1 cellular context compared by ENCODE assay signal in the genomic region with DNA sequence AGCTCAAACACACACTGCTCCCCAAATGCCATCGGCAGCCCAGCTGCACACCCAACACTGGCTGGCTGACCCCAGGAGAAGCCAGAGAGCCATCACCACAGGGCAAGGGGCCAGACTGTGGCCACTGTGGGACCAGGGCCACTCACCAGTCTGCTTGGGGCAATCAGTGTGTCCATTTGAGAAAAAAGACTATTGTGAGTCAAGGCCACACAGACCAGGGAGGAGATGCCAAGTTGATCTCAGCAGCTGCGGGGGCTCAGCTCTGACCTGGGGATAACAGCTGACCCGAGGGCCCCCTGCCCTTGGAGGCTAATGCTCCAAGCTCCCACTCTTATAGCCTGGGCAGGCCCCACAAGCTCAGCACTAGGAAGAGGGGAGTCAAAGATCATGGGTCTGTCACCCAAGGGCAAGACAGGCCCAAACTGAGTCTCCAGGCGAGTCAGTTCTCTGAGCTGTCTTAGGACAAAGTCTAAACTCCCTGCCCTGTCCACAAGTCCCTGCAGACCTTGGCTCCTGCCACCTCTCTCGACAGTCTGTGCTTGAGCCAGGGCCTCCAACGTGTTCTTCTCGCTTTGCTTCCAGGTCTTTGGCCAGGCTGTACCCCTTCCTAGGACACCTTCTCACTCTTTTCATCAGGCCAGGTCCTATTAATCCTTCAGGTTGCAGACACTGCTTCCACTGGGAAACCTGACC.
TF ChIP-seq lines count a peak whose summit lies in the region.

No MANE protein-coding gene starts in this region.

TF ChIP-seq in GM23338, 12 proteins besides CTCF, POLR2A, EP300 and RAD21 (continued from another document):
- TF ChIP-seq, protein P1, sequence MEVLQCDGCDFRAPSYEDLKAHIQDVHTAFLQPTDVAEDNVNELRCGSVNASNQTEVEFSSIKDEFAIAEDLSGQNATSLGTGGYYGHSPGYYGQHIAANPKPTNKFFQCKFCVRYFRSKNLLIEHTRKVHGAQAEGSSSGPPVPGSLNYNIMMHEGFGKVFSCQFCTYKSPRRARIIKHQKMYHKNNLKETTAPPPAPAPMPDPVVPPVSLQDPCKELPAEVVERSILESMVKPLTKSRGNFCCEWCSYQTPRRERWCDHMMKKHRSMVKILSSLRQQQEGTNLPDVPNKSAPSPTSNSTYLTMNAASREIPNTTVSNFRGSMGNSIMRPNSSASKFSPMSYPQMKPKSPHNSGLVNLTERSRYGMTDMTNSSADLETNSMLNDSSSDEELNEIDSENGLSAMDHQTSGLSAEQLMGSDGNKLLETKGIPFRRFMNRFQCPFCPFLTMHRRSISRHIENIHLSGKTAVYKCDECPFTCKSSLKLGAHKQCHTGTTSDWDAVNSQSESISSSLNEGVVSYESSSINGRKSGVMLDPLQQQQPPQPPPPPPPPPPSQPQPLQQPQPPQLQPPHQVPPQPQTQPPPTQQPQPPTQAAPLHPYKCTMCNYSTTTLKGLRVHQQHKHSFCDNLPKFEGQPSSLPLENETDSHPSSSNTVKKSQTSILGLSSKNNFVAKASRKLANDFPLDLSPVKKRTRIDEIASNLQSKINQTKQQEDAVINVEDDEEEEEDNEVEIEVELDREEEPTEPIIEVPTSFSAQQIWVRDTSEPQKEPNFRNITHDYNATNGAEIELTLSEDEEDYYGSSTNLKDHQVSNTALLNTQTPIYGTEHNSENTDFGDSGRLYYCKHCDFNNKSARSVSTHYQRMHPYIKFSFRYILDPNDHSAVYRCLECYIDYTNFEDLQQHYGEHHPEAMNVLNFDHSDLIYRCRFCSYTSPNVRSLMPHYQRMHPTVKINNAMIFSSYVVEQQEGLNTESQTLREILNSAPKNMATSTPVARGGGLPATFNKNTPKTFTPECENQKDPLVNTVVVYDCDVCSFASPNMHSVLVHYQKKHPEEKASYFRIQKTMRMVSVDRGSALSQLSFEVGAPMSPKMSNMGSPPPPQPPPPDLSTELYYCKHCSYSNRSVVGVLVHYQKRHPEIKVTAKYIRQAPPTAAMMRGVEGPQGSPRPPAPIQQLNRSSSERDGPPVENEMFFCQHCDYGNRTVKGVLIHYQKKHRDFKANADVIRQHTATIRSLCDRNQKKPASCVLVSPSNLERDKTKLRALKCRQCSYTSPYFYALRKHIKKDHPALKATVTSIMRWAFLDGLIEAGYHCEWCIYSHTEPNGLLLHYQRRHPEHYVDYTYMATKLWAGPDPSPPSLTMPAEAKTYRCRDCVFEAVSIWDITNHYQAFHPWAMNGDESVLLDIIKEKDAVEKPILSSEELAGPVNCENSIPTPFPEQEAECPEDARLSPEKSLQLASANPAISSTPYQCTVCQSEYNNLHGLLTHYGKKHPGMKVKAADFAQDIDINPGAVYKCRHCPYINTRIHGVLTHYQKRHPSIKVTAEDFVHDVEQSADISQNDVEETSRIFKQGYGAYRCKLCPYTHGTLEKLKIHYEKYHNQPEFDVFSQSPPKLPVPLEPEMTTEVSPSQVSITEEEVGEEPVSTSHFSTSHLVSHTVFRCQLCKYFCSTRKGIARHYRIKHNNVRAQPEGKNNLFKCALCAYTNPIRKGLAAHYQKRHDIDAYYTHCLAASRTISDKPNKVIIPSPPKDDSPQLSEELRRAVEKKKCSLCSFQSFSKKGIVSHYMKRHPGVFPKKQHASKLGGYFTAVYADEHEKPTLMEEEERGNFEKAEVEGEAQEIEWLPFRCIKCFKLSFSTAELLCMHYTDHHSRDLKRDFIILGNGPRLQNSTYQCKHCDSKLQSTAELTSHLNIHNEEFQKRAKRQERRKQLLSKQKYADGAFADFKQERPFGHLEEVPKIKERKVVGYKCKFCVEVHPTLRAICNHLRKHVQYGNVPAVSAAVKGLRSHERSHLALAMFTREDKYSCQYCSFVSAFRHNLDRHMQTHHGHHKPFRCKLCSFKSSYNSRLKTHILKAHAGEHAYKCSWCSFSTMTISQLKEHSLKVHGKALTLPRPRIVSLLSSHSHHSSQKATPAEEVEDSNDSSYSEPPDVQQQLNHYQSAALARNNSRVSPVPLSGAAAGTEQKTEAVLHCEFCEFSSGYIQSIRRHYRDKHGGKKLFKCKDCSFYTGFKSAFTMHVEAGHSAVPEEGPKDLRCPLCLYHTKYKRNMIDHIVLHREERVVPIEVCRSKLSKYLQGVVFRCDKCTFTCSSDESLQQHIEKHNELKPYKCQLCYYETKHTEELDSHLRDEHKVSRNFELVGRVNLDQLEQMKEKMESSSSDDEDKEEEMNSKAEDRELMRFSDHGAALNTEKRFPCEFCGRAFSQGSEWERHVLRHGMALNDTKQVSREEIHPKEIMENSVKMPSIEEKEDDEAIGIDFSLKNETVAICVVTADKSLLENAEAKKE (CRISPR knock-in tag; IDR thresholded peaks at IDR 0.05): no peak
TF ChIP-seq in GM23338: peak in this region for 0.
